In genomic region chr6:41936073-41936837, GRCh38 we compare ENCODE assay signal across 8 cellular contexts. TPM values are rescaled to one million over a fixed set of nuclear protein-coding genes. Genes with fewer than 3 reads are reported as not detected.
DNase-seq lines count a peak whose midpoint lies in the region; ATAC-seq and TF ChIP-seq lines count a peak whose summit lies in the region.

No MANE protein-coding gene starts in this region.

- H3K27me3 ChIP-seq in WERI-Rb-1 (ENCODE audit: insufficient read depth, low read depth, severe bottlenecking) (no peaks in the 10 kb centered on the region), kidney epithelial cell (ENCODE audit: control insufficient read depth, insufficient read depth, low read length) (no peaks in the 10 kb centered on the region)

- peak; percentile 91 for DNase-seq in GM03348 (ENCODE audit: low spot score)
- peak; percentile 55 for DNase-seq in NCI-H2171 treated with DMSO at 0.1 percent for 48 hours (lab: John Stamatoyannopoulos, UW)
- DNase-seq in WERI-Rb-1, result peak; percentile 88
- peak; percentile 91 to 97 for DNase-seq in cardiac fibroblast (ENCODE audit: low read depth in 2 of 2)
- DNase-seq in kidney epithelial cell (ENCODE audit: low read depth), result peak; percentile 69
- peak; percentile 66 to 72 for DNase-seq in stimulated activated CD4-positive, alpha-beta T cell treated with anti-CD3 and anti-CD28 coated beads, Interleukin-2, amount 100 ng/mL, for 24 hours

- TF ChIP-seq CTCF in WERI-Rb-1 (IDR thresholded peaks at IDR 0.05; ENCODE audit: low read depth, low read length) (peak; percentile 98), cardiac fibroblast (IDR thresholded peaks at IDR 0.05; ENCODE audit: low read depth, low read length) (peak; percentile 94), kidney epithelial cell (IDR thresholded peaks at IDR 0.05; ENCODE audit: insufficient read depth, low read length, poor library complexity, severe bottlenecking) (peak; percentile 91)

- H3K9me3 ChIP-seq in WERI-Rb-1 (ENCODE audit: severe bottlenecking), result no peaks in the 10 kb centered on the region

- peak; percentile 45 for ATAC-seq in HG02642 (IDR thresholded peaks at IDR 0.05; ENCODE audit: poor library complexity, unreplicated experiment)
- ATAC-seq in HG02840 (IDR thresholded peaks at IDR 0.05; ENCODE audit: low FRiP score, unreplicated experiment), result no peak

- H3K36me3 ChIP-seq in WERI-Rb-1, result peaks cover 82% of the 10 kb centered on the region
- H3K36me3 ChIP-seq in kidney epithelial cell (ENCODE audit: control insufficient read depth, insufficient read depth, low read length), result peaks cover 5% of the 10 kb centered on the region

- H3K27ac ChIP-seq in WERI-Rb-1, result peak overlapping the region; percentile 44

- no peak overlapping the region for H3K4me3 ChIP-seq in WERI-Rb-1 (ENCODE audit: low read depth, low read length)
- no peak overlapping the region for H3K4me3 ChIP-seq in cardiac fibroblast (replicated peaks in 1 of 2; ENCODE audit: low read depth in 2 of 2, low read length in 2 of 2)
- no peak overlapping the region for H3K4me3 ChIP-seq in kidney epithelial cell (ENCODE audit: low read depth, low read length)

RNA-seq across cellular contexts. Expression of gene CCND3, which starts 5.4 kb away (rescaled TPM):
- 23.9 and 29.2 TPM in 2 replicates for total RNA-seq in kidney epithelial cell

RNA-seq across cellular contexts. Expression of gene BYSL, which starts 15.0 kb away (rescaled TPM):
- 16.9 and 22.9 TPM in 2 replicates for total RNA-seq in kidney epithelial cell

RNA-seq across cellular contexts. Expression of gene MED20, which starts 15.3 kb away (rescaled TPM):
- total RNA-seq in kidney epithelial cell, result 21.5 and 25.0 TPM in 2 replicates

RNA-seq across cellular contexts. Expression of gene USP49, which starts 41.1 kb away (rescaled TPM):
- total RNA-seq in kidney epithelial cell, result 1.8 and 2.4 TPM in 2 replicates
